Comparison of ENCODE assay signal across 15 cellular contexts in the genomic region with DNA sequence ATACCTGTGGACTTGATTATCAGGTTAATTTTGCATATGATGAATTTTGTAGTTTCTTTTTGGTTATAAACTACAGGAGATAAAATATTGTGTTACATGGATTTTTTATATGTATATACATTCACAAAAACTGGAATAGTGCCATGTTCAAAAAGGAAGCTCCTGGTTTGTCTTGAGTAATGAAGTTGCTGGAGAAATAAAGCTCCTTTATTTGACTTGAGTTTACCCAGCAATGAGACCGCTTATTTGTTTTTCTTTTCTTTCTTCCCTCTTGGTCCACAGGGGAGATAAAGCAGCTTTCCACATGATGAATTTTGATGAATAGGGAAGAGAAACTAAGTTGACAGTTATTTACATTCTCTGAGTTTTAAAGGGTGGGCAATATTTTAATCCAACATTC.
A peak's percentile ranks its signal among the peaks of the same experiment; 100 is the strongest.
DNase-seq lines count a peak whose midpoint lies in the region; TF ChIP-seq lines count a peak whose summit lies in the region.
"Had no signal": no experiment of that assay in that cellular context is flagged by ENCODE, and none has a peak within 500 bp of the region (broad histone marks: within the 10 kb centered on the region; RNA-seq: fewer than 3 reads in every experiment).

No MANE protein-coding gene starts in this region.

- H3K36me3 ChIP-seq in SK-N-MC (ENCODE audit: insufficient read depth, low read length), result no peaks in the 10 kb centered on the region
- H3K36me3 ChIP-seq in CD8-positive, alpha-beta memory T cell (ENCODE audit: insufficient read depth, low read length), result no peaks in the 10 kb centered on the region

- no peak overlapping the region for H3K4me3 ChIP-seq in SK-N-MC
- no peak overlapping the region for H3K4me3 ChIP-seq in CD8-positive, alpha-beta memory T cell (ENCODE audit: low read length)
- H3K4me3 ChIP-seq: GM23248 had no signal

- peak overlapping the region; percentile 2 for H3K27ac Mint-ChIP-seq in progenitor cell of endocrine pancreas
- no peak overlapping the region for H3K27ac Mint-ChIP-seq in CD8-positive, alpha-beta memory T cell
- H3K27ac Mint-ChIP-seq: CD4-positive, alpha-beta memory T cell had no signal

- H3K27me3 Mint-ChIP-seq in progenitor cell of endocrine pancreas, result no peaks in the 10 kb centered on the region
- no peaks in the 10 kb centered on the region for H3K27me3 Mint-ChIP-seq in CD8-positive, alpha-beta memory T cell
- H3K27me3 Mint-ChIP-seq: CD4-positive, alpha-beta memory T cell had no signal

- H3K4me3 Mint-ChIP-seq in progenitor cell of endocrine pancreas (ENCODE audit: low read depth), result no peak overlapping the region
- no peak overlapping the region for H3K4me3 Mint-ChIP-seq in CD8-positive, alpha-beta memory T cell
- H3K4me3 Mint-ChIP-seq: CD4-positive, alpha-beta memory T cell had no signal

- peak; percentile 42 for DNase-seq in NCI-H69 (lab: John Stamatoyannopoulos, UW)
- no peak for DNase-seq in SK-N-MC (ENCODE audit: low read depth, low spot score)
- no peak for DNase-seq in progenitor cell of endocrine pancreas (ENCODE audit: low spot score, unreplicated experiment)
- DNase-seq in SHP77 treated with DMSO at 0.1 percent for 48 hours (lab: John Stamatoyannopoulos, UW), result no peak
- DNase-seq in stimulated activated CD4-positive, alpha-beta T cell treated with anti-CD3 and anti-CD28 coated beads, Interleukin-15, amount 100 ng/mL, for 24 hours, result no peak
- DNase-seq in GM13976 (ENCODE audit: low spot score), result no peak
- no peak for DNase-seq in CD8-positive, alpha-beta memory T cell
- DNase-seq: C1 segment of cervical spinal cord; Caco-2; CD4-positive, alpha-beta memory T cell; DMS153; DND-41; GM23248; H7 had no signal

- no peaks in the 10 kb centered on the region for H3K4me1 ChIP-seq in CD8-positive, alpha-beta memory T cell (ENCODE audit: insufficient read depth, low read length)
- H3K4me1 ChIP-seq: Caco-2 had no signal

- in situ Hi-C loops in GM13976 (cut with MboI; ENCODE audit: low sequenced_read_pairs, unreplicated experiment), result no loop called here

- TF ChIP-seq CTCF in 22Rv1 (IDR thresholded peaks at IDR 0.05) (no peak), progenitor cell of endocrine pancreas (IDR thresholded peaks at IDR 0.05; ENCODE audit: unreplicated experiment) (no peak), GM13976 (IDR thresholded peaks at IDR 0.05; ENCODE audit: borderline replicate concordance, control extremely low read depth, extremely low read depth, insufficient read depth, missing control alignments) (no peak)

- no peaks in the 10 kb centered on the region for H3K9me3 Mint-ChIP-seq in progenitor cell of endocrine pancreas (ENCODE audit: low read depth)
- peaks cover 0 to 5% (median 0%) of the 10 kb centered on the region in 5 donors for H3K9me3 Mint-ChIP-seq in CD8-positive, alpha-beta memory T cell

- no peak overlapping the region for H3K9ac ChIP-seq in SK-N-MC (ENCODE audit: insufficient read length)
- H3K9ac ChIP-seq: GM23248 had no signal

- POLR2A ChIA-PET in CD8-positive, alpha-beta memory T cell (lab: Charles Lee), result no interaction called here

- H3K27ac ChIP-seq in 22Rv1, result peak overlapping the region; percentile 23; the same call in 1 of the 2 replicates
- peak overlapping the region; percentile 37; the same call in 1 of the 2 replicates for H3K27ac ChIP-seq in SK-N-MC
- H3K27ac ChIP-seq in CD8-positive, alpha-beta memory T cell (ENCODE audit: low read depth, low read length), result no peak overlapping the region
- H3K27ac ChIP-seq: GM23248 had no signal

- H3K4me1 Mint-ChIP-seq in progenitor cell of endocrine pancreas (ENCODE audit: low read depth), result peaks cover 1% of the 10 kb centered on the region
- H3K4me1 Mint-ChIP-seq in CD8-positive, alpha-beta memory T cell, result no peaks in the 10 kb centered on the region
- H3K4me1 Mint-ChIP-seq: CD4-positive, alpha-beta memory T cell had no signal

- H3K27me3 ChIP-seq in CD8-positive, alpha-beta memory T cell (ENCODE audit: insufficient read depth, low read length, poor library complexity, severe bottlenecking), result no peaks in the 10 kb centered on the region

- no peaks in the 10 kb centered on the region for H3K9me3 ChIP-seq in SK-N-MC (ENCODE audit: low read depth, low read length)
- no peaks in the 10 kb centered on the region for H3K9me3 ChIP-seq in CD8-positive, alpha-beta memory T cell (ENCODE audit: low read length)
- H3K9me3 ChIP-seq: Caco-2 had no signal

- CTCF ChIA-PET in CD8-positive, alpha-beta memory T cell (lab: Charles Lee), result no interaction called here

- H3K36me3 Mint-ChIP-seq in progenitor cell of endocrine pancreas (ENCODE audit: insufficient read depth), result no peaks in the 10 kb centered on the region
- no peaks in the 10 kb centered on the region for H3K36me3 Mint-ChIP-seq in CD8-positive, alpha-beta memory T cell
- H3K36me3 Mint-ChIP-seq: CD4-positive, alpha-beta memory T cell had no signal
